Comparison of ENCODE assay signal across 22 cellular contexts in the genomic region with DNA sequence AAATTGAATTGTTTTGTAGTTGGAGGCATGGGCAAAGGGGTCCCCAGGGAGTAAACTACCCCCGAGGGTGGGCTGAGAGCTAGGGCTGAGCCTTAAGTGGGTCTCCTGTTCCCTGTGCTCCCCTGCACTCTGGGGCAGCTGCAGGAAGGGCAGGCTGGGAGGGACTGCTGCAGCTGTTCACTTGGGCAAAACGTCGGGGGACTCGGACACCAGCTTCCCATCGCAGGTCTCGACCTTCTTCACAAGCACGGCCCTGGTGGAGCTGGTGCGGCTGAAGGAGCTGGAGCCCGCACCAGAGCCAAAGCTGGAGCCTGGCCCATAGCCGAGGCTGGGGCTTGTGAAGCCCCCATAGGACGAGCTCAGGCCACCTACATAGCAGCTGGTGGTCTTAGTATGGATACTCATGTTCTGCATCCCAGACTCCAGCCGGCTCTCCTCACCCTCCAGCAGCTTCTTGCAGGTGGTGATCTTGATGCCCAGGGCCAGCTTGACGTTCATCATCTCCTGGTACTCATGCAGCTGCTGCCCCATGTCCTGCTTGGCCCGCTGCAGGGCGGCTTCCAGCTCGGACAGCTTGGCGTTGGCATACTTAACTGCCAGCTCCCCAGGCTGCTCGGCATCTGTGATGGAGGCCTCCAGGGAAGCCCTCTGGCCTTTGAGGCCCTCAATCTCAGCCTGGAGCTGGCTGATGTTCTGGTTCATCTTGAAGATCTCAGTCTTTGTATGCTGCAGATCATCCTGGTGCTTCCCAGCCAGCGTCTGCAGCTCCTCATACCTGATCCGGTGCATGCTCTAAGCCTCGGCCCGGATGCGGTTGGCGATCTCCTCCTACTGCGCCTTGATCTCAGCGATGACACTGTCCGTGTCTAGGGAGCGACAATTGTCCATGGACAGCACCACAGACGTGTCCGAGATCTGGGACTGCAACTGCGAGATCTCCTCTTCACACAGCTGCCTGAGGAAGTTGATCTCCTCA.
DNase-seq lines count a peak whose midpoint lies in the region; ATAC-seq and TF ChIP-seq lines count a peak whose summit lies in the region.
"Had no signal": no experiment of that assay in that cellular context is flagged by ENCODE, and none has a peak within 500 bp of the region (broad histone marks: within the 10 kb centered on the region; RNA-seq: fewer than 3 reads in every experiment).

No MANE protein-coding gene starts in this region.

- H3K4me3 ChIP-seq in heart right ventricle (no peak overlapping the region), left lung (no peak overlapping the region), spleen (no peak overlapping the region)
- H3K4me3 ChIP-seq: BLaER1 had no signal

- no peak for ATAC-seq in Right ventricle myocardium superior (ENCODE audit: poor library complexity)
- ATAC-seq in heart right ventricle: no peak
- ATAC-seq in left lung: no peak
- ATAC-seq in stimulated activated effector memory CD8-positive, alpha-beta T cell treated with anti-CD3 and anti-CD28 coated beads, Interleukin-12 subunit alpha, Interleukin-12 subunit beta, amount 100 ng/mL, for 72 hours: no peak
- ATAC-seq: CD8-positive, alpha-beta T cell had no signal

- no peak for TF ChIP-seq POLR2A in spleen (IDR thresholded peaks at IDR 0.05)

- H3K27ac ChIP-seq in heart right ventricle (no peak overlapping the region), left lung (no peak overlapping the region), spleen (no peak overlapping the region)
- H3K27ac ChIP-seq: 22Rv1, BLaER1, C4-2B had no signal

- peaks cover 14% of the 10 kb centered on the region for H3K9me3 Mint-ChIP-seq in stimulated activated effector memory CD8-positive, alpha-beta T cell treated with anti-CD3 and anti-CD28 coated beads, Interleukin-12 subunit alpha, Interleukin-12 subunit beta, amount 100 ng/mL, for 72 hours

- WGBS in heart right ventricle, 2 donors: 90 to 95% methylated on average over 31 of the region's 31 CpGs
- WGBS in spleen, 5 donors: 85 to 94% (median 90%) methylated on average over 23 to 31 of the region's 31 CpGs

- H3K4me1 Mint-ChIP-seq in stimulated activated effector memory CD8-positive, alpha-beta T cell treated with anti-CD3 and anti-CD28 coated beads, Interleukin-12 subunit alpha, Interleukin-12 subunit beta, amount 100 ng/mL, for 72 hours: no peaks in the 10 kb centered on the region
- H3K4me1 Mint-ChIP-seq: B cell; CD4-positive, CD25-positive, alpha-beta regulatory T cell had no signal

- no peak overlapping the region for H3K27ac Mint-ChIP-seq in stimulated activated effector memory CD8-positive, alpha-beta T cell treated with anti-CD3 and anti-CD28 coated beads, Interleukin-12 subunit alpha, Interleukin-12 subunit beta, amount 100 ng/mL, for 72 hours
- H3K27ac Mint-ChIP-seq: B cell; CD4-positive, CD25-positive, alpha-beta regulatory T cell; CD8-positive, alpha-beta T cell had no signal

- intact Hi-C loops in Right ventricle myocardium superior (cut with DNase I) (no loop called here), heart right ventricle (cut with DNase I) (no loop called here), left lung (cut with DNase I) (no loop called here), spleen (cut with DNase I; ENCODE audit: low total_unique reads) (no loop called here)

- H3K36me3 ChIP-seq in heart right ventricle (no peaks in the 10 kb centered on the region), left lung (no peaks in the 10 kb centered on the region), spleen (no peaks in the 10 kb centered on the region)
- H3K36me3 ChIP-seq: BLaER1 had no signal

- peak; percentile 31 for DNase-seq in Right ventricle myocardium superior
- no peak for DNase-seq in heart right ventricle
- peak; percentile 27 to 61 for DNase-seq in left lung
- peak; percentile 85 for DNase-seq in mesenteric fat pad (ENCODE audit: low spot score)
- peak; percentile 67 for DNase-seq in spleen
- no peak for DNase-seq in DMS53 (lab: John Stamatoyannopoulos, UW)
- no peak for DNase-seq in stimulated activated effector memory CD8-positive, alpha-beta T cell treated with anti-CD3 and anti-CD28 coated beads, Interleukin-12 subunit alpha, Interleukin-12 subunit beta, amount 100 ng/mL, for 72 hours (ENCODE audit: low spot score in 2 of 2)
- DNase-seq in activated CD8-positive, alpha-beta memory T cell treated with anti-CD3 and anti-CD28 coated beads, Interleukin-2, amount 50 U/mL, for 4 hours: no peak
- DNase-seq: Caco-2; CD4-positive, CD25-positive, alpha-beta regulatory T cell; CD8-positive, alpha-beta T cell; DMS153; DMS79; EL; GDM1; GOT3; H7; HCEC 1CT had no signal

- no peak for TF ChIP-seq CTCF in heart right ventricle (IDR thresholded peaks at IDR 0.05)
- TF ChIP-seq CTCF in left lung (IDR thresholded peaks at IDR 0.05): no peak
- no peak for TF ChIP-seq CTCF in spleen (IDR thresholded peaks at IDR 0.05 in 8 of 11, conservative IDR thresholded peaks at IDR 0.05 in 3 of 11)

- H3K9me3 ChIP-seq in heart right ventricle (peaks cover 0 to 8% (median 0%) of the 10 kb centered on the region in 11 donors), left lung (peaks cover 0 to 16% of the 10 kb centered on the region in 2 donors), spleen (peaks cover 0 to 11% (median 0%) of the 10 kb centered on the region in 8 donors)
- H3K9me3 ChIP-seq: BLaER1, Caco-2 had no signal

- H3K27me3 ChIP-seq in heart right ventricle (peaks cover 0 to 4% (median 0%) of the 10 kb centered on the region in 7 donors), left lung (no peaks in the 10 kb centered on the region), spleen (replicated peaks in 1 of 7) (no peaks in the 10 kb centered on the region)
- H3K27me3 ChIP-seq: BLaER1 had no signal

- no peak overlapping the region for H3K4me3 Mint-ChIP-seq in stimulated activated effector memory CD8-positive, alpha-beta T cell treated with anti-CD3 and anti-CD28 coated beads, Interleukin-12 subunit alpha, Interleukin-12 subunit beta, amount 100 ng/mL, for 72 hours
- H3K4me3 Mint-ChIP-seq: B cell; CD4-positive, CD25-positive, alpha-beta regulatory T cell; CD8-positive, alpha-beta T cell had no signal

- no peaks in the 10 kb centered on the region for H3K4me1 ChIP-seq in heart right ventricle
- no peaks in the 10 kb centered on the region for H3K4me1 ChIP-seq in left lung
- H3K4me1 ChIP-seq in spleen: no peaks in the 10 kb centered on the region
- H3K4me1 ChIP-seq: BLaER1, Caco-2 had no signal

- H3K36me3 Mint-ChIP-seq in stimulated activated effector memory CD8-positive, alpha-beta T cell treated with anti-CD3 and anti-CD28 coated beads, Interleukin-12 subunit alpha, Interleukin-12 subunit beta, amount 100 ng/mL, for 72 hours: no peaks in the 10 kb centered on the region
- H3K36me3 Mint-ChIP-seq: CD4-positive, CD25-positive, alpha-beta regulatory T cell; CD8-positive, alpha-beta T cell had no signal

Comparison
In these comparisons a context has a peak if more than half of its experiments do, and no peak if none do; other contexts are left out.
1. DNase-seq: peak in Right ventricle myocardium superior (single experiment), left lung (2 of 2), mesenteric fat pad (single experiment) and spleen (single experiment); none in heart right ventricle (0 of 2), DMS53 (single experiment), stimulated activated effector memory CD8-positive, alpha-beta T cell treated with anti-CD3 and anti-CD28 coated beads, Interleukin-12 subunit alpha, Interleukin-12 subunit beta, amount 100 ng/mL, for 72 hours (0 of 2) and activated CD8-positive, alpha-beta memory T cell treated with anti-CD3 and anti-CD28 coated beads, Interleukin-2, amount 50 U/mL, for 4 hours (single experiment).